Comparison of ENCODE assay signal across 1 cellular context in genomic region chr2:38692636-38693318, GRCh38.
TF ChIP-seq lines count a peak whose summit lies in the region.

No MANE protein-coding gene starts in this region.

TF ChIP-seq in HepG2, 621 proteins besides CTCF, POLR2A, EP300 and RAD21 (continued from another document and continues in another):
- TF ChIP-seq TEF (CRISPR knock-in tag; IDR thresholded peaks at IDR 0.05) = no peak
- TF ChIP-seq HOXD1 (CRISPR knock-in tag; IDR thresholded peaks at IDR 0.05) = no peak
- TF ChIP-seq ZNF720 (CRISPR knock-in tag; IDR thresholded peaks at IDR 0.05) = no peak
- peak; percentile 43; the same call in 1 of the 2 replicates for TF ChIP-seq PATZ1 (CRISPR knock-in tag; IDR thresholded peaks at IDR 0.05)
- 0 out of 2 replicates have a peak, but pooled peaks have one; percentile 39 for TF ChIP-seq ZNF451 (CRISPR knock-in tag; IDR thresholded peaks at IDR 0.05)
- TF ChIP-seq ZNF317 (CRISPR knock-in tag; IDR thresholded peaks at IDR 0.05) = 0 out of 2 replicates have a peak, but pooled peaks have one; percentile 25
- TF ChIP-seq ZNF607 (CRISPR knock-in tag; IDR thresholded peaks at IDR 0.05; ENCODE audit: borderline replicate concordance) = 0 out of 2 replicates have a peak, but pooled peaks have one; percentile 44
- no peak for TF ChIP-seq ATF2 (CRISPR knock-in tag; IDR thresholded peaks at IDR 0.05)
- 0 out of 2 replicates have a peak, but pooled peaks have one; percentile 51 for TF ChIP-seq ZNF572 (CRISPR knock-in tag; IDR thresholded peaks at IDR 0.05)
- TF ChIP-seq ZNF280B (CRISPR knock-in tag; IDR thresholded peaks at IDR 0.05; ENCODE audit: borderline replicate concordance) = peak; percentile 72; the same call in 1 of the 2 replicates
- no peak for TF ChIP-seq KMT2B (CRISPR knock-in tag; IDR thresholded peaks at IDR 0.05)
- TF ChIP-seq SALL1 (CRISPR knock-in tag; IDR thresholded peaks at IDR 0.05) = peak; percentile 92
- TF ChIP-seq ZNF513 (CRISPR knock-in tag; conservative IDR thresholded peaks at IDR 0.05) = no peak
- peak; percentile 35; the same call in 1 of the 2 replicates for TF ChIP-seq ESRRA (CRISPR knock-in tag; IDR thresholded peaks at IDR 0.05; ENCODE audit: low read depth)
- no peak for TF ChIP-seq TOPORS (CRISPR knock-in tag; IDR thresholded peaks at IDR 0.05)
- peak; percentile 89 for TF ChIP-seq AHDC1 (CRISPR knock-in tag; IDR thresholded peaks at IDR 0.05; ENCODE audit: borderline replicate concordance)
- no peak for TF ChIP-seq SUZ12 (IDR thresholded peaks at IDR 0.05; ENCODE audit: low read depth, low read length)
- no peak for TF ChIP-seq TAF15 (IDR thresholded peaks at IDR 0.05; ENCODE audit: low read depth, low read length, poor library complexity, severe bottlenecking)
- TF ChIP-seq RNF219 (CRISPR knock-in tag; IDR thresholded peaks at IDR 0.05) = no peak
- TF ChIP-seq ZNF7 (CRISPR knock-in tag; IDR thresholded peaks at IDR 0.05) = no peak
- TF ChIP-seq GABPA (IDR thresholded peaks at IDR 0.05; ENCODE audit: low read depth, low read length) = no peak
- no peak for TF ChIP-seq GABPA (CRISPR knock-in tag; IDR thresholded peaks at IDR 0.05; ENCODE audit: low read depth)
- TF ChIP-seq ARHGAP35 (CRISPR knock-in tag; IDR thresholded peaks at IDR 0.05; ENCODE audit: borderline replicate concordance) = 0 out of 2 replicates have a peak, but pooled peaks have one; percentile 75
- no peak for TF ChIP-seq SSRP1 (CRISPR knock-in tag; IDR thresholded peaks at IDR 0.05)
- no peak for TF ChIP-seq NR2F1 (CRISPR knock-in tag; IDR thresholded peaks at IDR 0.05)
- TF ChIP-seq THAP7 (CRISPR knock-in tag; IDR thresholded peaks at IDR 0.05) = peak; percentile 65; the same call in 1 of the 2 replicates
- 0 out of 2 replicates have a peak, but pooled peaks have one; percentile 29 for TF ChIP-seq ZNF430 (CRISPR knock-in tag; IDR thresholded peaks at IDR 0.05)
- TF ChIP-seq ZNF280D (CRISPR knock-in tag; IDR thresholded peaks at IDR 0.05) = 0 out of 2 replicates have a peak, but pooled peaks have one; percentile 31
- no peak for TF ChIP-seq ZNF749 (CRISPR knock-in tag; IDR thresholded peaks at IDR 0.05; ENCODE audit: borderline replicate concordance)
- no peak; the same call in 1 of the 2 replicates for TF ChIP-seq MEIS1 (CRISPR knock-in tag; IDR thresholded peaks at IDR 0.05; ENCODE audit: borderline replicate concordance)
- no peak for TF ChIP-seq PAF1 (CRISPR knock-in tag; IDR thresholded peaks at IDR 0.05)
- TF ChIP-seq GLI4 (CRISPR knock-in tag; IDR thresholded peaks at IDR 0.05; ENCODE audit: borderline replicate concordance) = no peak
- TF ChIP-seq ZNF580 (CRISPR knock-in tag; IDR thresholded peaks at IDR 0.05; ENCODE audit: borderline replicate concordance, low read depth) = peak; percentile 71; the same call in 1 of the 2 replicates
- TF ChIP-seq GZF1 (CRISPR knock-in tag; IDR thresholded peaks at IDR 0.05) = no peak
- TF ChIP-seq ZNF468 (CRISPR knock-in tag; IDR thresholded peaks at IDR 0.05) = no peak
- no peak for TF ChIP-seq ZNF546 (CRISPR knock-in tag; conservative IDR thresholded peaks at IDR 0.05)
- TF ChIP-seq ZC3H13 (CRISPR knock-in tag; IDR thresholded peaks at IDR 0.05) = no peak
- no peak for TF ChIP-seq YY1 (IDR thresholded peaks at IDR 0.05; ENCODE audit: insufficient read depth, insufficient replicate concordance, low read depth, low read length)
- TF ChIP-seq ZNF709 (CRISPR knock-in tag; IDR thresholded peaks at IDR 0.05) = no peak
- TF ChIP-seq ZNF501 (CRISPR knock-in tag; IDR thresholded peaks at IDR 0.05) = peak; percentile 69
- no peak for TF ChIP-seq NCOA1 (CRISPR knock-in tag; IDR thresholded peaks at IDR 0.05)
- TF ChIP-seq KLF16 (CRISPR knock-in tag; IDR thresholded peaks at IDR 0.05) = 0 out of 4 replicates have a peak, but pooled peaks of 1 of the 2 experiments have one; percentile 21
- TF ChIP-seq ZNF33A (CRISPR knock-in tag; IDR thresholded peaks at IDR 0.05; ENCODE audit: borderline replicate concordance) = no peak
- TF ChIP-seq DR1 (CRISPR knock-in tag; IDR thresholded peaks at IDR 0.05) = no peak
- TF ChIP-seq ZBTB7A (CRISPR knock-in tag; IDR thresholded peaks at IDR 0.05) = no peak
- TF ChIP-seq ZNF557 (CRISPR knock-in tag; IDR thresholded peaks at IDR 0.05) = no peak
